ENCODE assay signal across 15 cellular contexts in the genomic region with DNA sequence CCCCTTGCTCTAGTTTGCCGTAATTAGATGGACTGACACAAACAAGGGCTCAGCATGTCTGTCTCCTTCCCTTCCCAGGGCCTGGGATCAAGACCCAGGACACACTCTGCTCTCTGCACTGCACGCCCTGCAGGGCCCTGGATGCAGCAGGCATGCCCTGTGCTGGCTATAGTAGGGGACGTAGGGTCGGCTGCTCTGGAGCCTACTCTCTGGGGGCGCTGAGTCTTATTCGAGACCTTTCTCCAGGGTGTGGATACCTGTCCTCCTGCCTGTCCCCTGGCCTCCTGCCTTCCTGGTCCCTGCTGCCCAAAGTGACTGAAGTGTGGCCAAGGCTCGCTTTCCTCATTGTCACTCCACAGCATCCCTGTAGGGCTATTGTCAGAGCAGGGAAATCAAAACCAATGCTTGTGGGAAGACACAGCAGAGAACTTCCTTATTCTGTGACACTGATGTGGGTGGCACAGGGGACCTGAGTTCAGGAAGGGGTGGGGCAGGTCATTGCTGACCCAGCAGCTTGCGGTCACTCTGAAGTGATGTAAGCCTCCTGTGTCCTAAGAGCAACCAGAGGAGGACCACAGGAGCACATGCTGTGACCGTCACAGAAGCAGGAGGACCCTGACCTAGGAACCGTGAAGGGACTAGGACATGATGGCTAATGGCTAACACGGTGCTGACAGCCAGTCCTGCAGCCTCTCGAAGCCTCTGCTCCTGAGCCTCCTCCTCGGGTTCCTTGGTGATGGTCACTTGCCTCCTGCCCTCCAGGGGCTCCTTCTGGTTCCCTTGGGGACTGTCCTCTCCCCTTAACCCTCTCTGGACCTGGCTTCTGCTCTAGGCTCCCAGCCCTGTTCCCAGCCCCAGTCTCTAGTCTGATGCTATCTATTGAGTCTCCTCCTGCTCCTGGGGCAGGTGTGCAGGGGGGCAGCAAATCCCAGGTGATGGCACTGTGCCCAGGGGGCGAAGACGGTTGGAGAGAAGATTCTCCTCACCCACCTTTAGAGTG. TPM values are rescaled to one million over a fixed set of nuclear protein-coding genes. Genes with fewer than 3 reads are reported as not detected.
DNase-seq lines count a peak whose midpoint lies in the region; ATAC-seq and TF ChIP-seq lines count a peak whose summit lies in the region.
"Had no signal": no experiment of that assay in that cellular context is flagged by ENCODE, and none has a peak within 500 bp of the region (broad histone marks: within the 10 kb centered on the region; RNA-seq: fewer than 3 reads in every experiment).

No MANE protein-coding gene starts in this region.

- H3K9ac ChIP-seq in SK-N-SH = no peak overlapping the region

- no peak overlapping the region for H3K27ac Mint-ChIP-seq in glutamatergic neuron (ENCODE audit: unreplicated experiment)
- H3K27ac Mint-ChIP-seq: activated T-cell treated with anti-CD3 and anti-CD28 coated beads, Interleukin-2, amount 50 U/mL, for 72 hours; immature natural killer cell had no signal

- peak overlapping the region in 1 of 12 donors; percentile 64 for H3K27ac ChIP-seq in heart left ventricle
- no peak overlapping the region for H3K27ac ChIP-seq in SK-N-SH (ENCODE audit: low read depth in 2 of 2, low read length in 1 of 2)
- H3K27ac ChIP-seq: ascending aorta had no signal

- no peak overlapping the region for H3K4me3 Mint-ChIP-seq in glutamatergic neuron (ENCODE audit: unreplicated experiment)
- H3K4me3 Mint-ChIP-seq: activated T-cell treated with anti-CD3 and anti-CD28 coated beads, Interleukin-2, amount 50 U/mL, for 72 hours; immature natural killer cell had no signal

- peaks cover 0 to 17% (median 0%) of the 10 kb centered on the region in 9 donors for H3K27me3 ChIP-seq in heart left ventricle
- no peaks in the 10 kb centered on the region for H3K27me3 ChIP-seq in SK-N-SH (ENCODE audit: insufficient read depth)
- H3K27me3 ChIP-seq: ascending aorta had no signal

- H3K9me3 ChIP-seq in heart left ventricle = no peaks in the 10 kb centered on the region
- H3K9me3 ChIP-seq in SK-N-SH = no peaks in the 10 kb centered on the region
- H3K9me3 ChIP-seq: ascending aorta had no signal

- TF ChIP-seq POLR2A in heart left ventricle (IDR thresholded peaks at IDR 0.05) = no peak

- H3K4me3 ChIP-seq in heart left ventricle (no peak overlapping the region), SK-N-SH (ENCODE audit: low read depth in 2 of 2, low read length in 1 of 2) (no peak overlapping the region)
- H3K4me3 ChIP-seq: ascending aorta had no signal

- H3K4me1 Mint-ChIP-seq in glutamatergic neuron (ENCODE audit: low read depth, unreplicated experiment) = peaks cover 5% of the 10 kb centered on the region

- CTCF ChIA-PET in SK-N-SH (lab: Yijun Ruan, JAX) = no interaction called here

- intact Hi-C loops in heart left ventricle (cut with DNase I) = no loop called here
- intact Hi-C loops in sciatic nerve (cut with DNase I) = no loop called here

- peaks cover 12% of the 10 kb centered on the region for H3K27me3 Mint-ChIP-seq in glutamatergic neuron (ENCODE audit: unreplicated experiment)

- no peak for TF ChIP-seq RAD21 in SK-N-SH (IDR thresholded peaks at IDR 0.05; ENCODE audit: low read length)

- peaks cover 6% of the 10 kb centered on the region for H3K9me3 Mint-ChIP-seq in glutamatergic neuron (ENCODE audit: unreplicated experiment)
- H3K9me3 Mint-ChIP-seq: activated T-cell treated with anti-CD3 and anti-CD28 coated beads, Interleukin-2, amount 50 U/mL, for 72 hours had no signal

- TF ChIP-seq CTCF in GM13976 (IDR thresholded peaks at IDR 0.05; ENCODE audit: borderline replicate concordance, control extremely low read depth, extremely low read depth, insufficient read depth, missing control alignments) (no peak), heart left ventricle (IDR thresholded peaks at IDR 0.05) (no peak), SK-N-SH (IDR thresholded peaks at IDR 0.05) (no peak), glutamatergic neuron (IDR thresholded peaks at IDR 0.05; ENCODE audit: partially characterized antibody, unreplicated experiment) (no peak)

- POLR2A ChIA-PET in SK-N-SH (lab: Yijun Ruan, JAX) = no interaction called here

- H3K36me3 ChIP-seq in heart left ventricle (no peaks in the 10 kb centered on the region), SK-N-SH (replicated peaks in 1 of 2; ENCODE audit: control insufficient read depth in 1 of 2, insufficient read depth in 2 of 2, low read length in 1 of 2) (no peaks in the 10 kb centered on the region)
- H3K36me3 ChIP-seq: ascending aorta had no signal

- in situ Hi-C loops in GM13976 (cut with MboI; ENCODE audit: low sequenced_read_pairs, unreplicated experiment) = no loop called here

- no peak overlapping the region for H2AFZ ChIP-seq in SK-N-SH (ENCODE audit: low read depth)

- H3F3A ChIP-seq in SK-N-SH (replicated peaks; ENCODE audit: insufficient read depth) = no peaks in the 10 kb centered on the region

- TF ChIP-seq EP300 in SK-N-SH (IDR thresholded peaks at IDR 0.05; ENCODE audit: borderline replicate concordance in 1 of 2, low read depth in 1 of 2, low read length in 1 of 2) = no peak

- no peaks in the 10 kb centered on the region for H4K20me1 ChIP-seq in SK-N-SH (ENCODE audit: insufficient read depth)

- WGBS in heart left ventricle, 4 donors = 72 to 78% (median 75%) methylated on average over 10 to 15 of the region's 15 CpGs; no CpG with 5 or more reads in 1 of the 4 donors
- no CpG with 5 or more reads among the region's 15 CpGs for WGBS in SK-N-SH (ENCODE audit: low lambda C conversion rate)

- no peak overlapping the region for H3K4me2 ChIP-seq in SK-N-SH

- H3K79me2 ChIP-seq in SK-N-SH (ENCODE audit: insufficient read depth) = no peaks in the 10 kb centered on the region

- no peaks in the 10 kb centered on the region for H3K9me2 ChIP-seq in SK-N-SH

- DNase-seq in GM13976 (ENCODE audit: low spot score) (peak; percentile 64), RPMI8226 (peak; percentile 84), heart left ventricle (peak in 3 of 5 donors; percentile 37 to 61 (median 48)), sciatic nerve (ENCODE audit: low spot score) (no peak), NCI-H128 (lab: John Stamatoyannopoulos, UW; ENCODE audit: unreplicated experiment) (no peak), SK-N-SH (no peak), glutamatergic neuron (no peak)
- DNase-seq: activated CD4-positive, alpha-beta T cell treated with anti-CD3 and anti-CD28 coated beads for 1 hour; activated T-cell treated with anti-CD3 and anti-CD28 coated beads, Interleukin-2, amount 50 U/mL, for 72 hours; COR-L47; KBM-7; NCI-H1694 treated with DMSO at 0.1 percent for 48 hours had no signal

- ATAC-seq in heart left ventricle (peak; percentile 38 to 81 (median 56)), sciatic nerve (peak; percentile 76), HG03439 (IDR thresholded peaks at IDR 0.05; ENCODE audit: unreplicated experiment) (no peak)

- H3K4me1 ChIP-seq in heart left ventricle = peaks cover 0 to 47% (median 0%) of the 10 kb centered on the region in 12 donors
- no peaks in the 10 kb centered on the region for H3K4me1 ChIP-seq in SK-N-SH (ENCODE audit: control insufficient read depth in 1 of 2, insufficient read depth in 2 of 2, low read depth in 1 of 2, low read length in 1 of 2)
- H3K4me1 ChIP-seq: ascending aorta had no signal

- H3K36me3 Mint-ChIP-seq in glutamatergic neuron (ENCODE audit: unreplicated experiment) = no peaks in the 10 kb centered on the region
- H3K36me3 Mint-ChIP-seq: immature natural killer cell had no signal

TF ChIP-seq in SK-N-SH, 30 proteins besides CTCF, POLR2A, EP300 and RAD21 (continues in another document):
- TF ChIP-seq POLR2AphosphoS5 (IDR thresholded peaks at IDR 0.05; ENCODE audit: low read depth, low read length) = no peak
- TF ChIP-seq SMC3 (IDR thresholded peaks at IDR 0.05; ENCODE audit: low read depth, low read length) = no peak
- no peak for TF ChIP-seq JUND (IDR thresholded peaks at IDR 0.05)

RNA-seq across cellular contexts. Expression of a gene that starts 10.3 kb away (rescaled TPM):
- total RNA-seq in heart left ventricle = 1 to 10 TPM in 3 of 9 donors, under 1 TPM in 3, not detected in 3; 0.36 to 7.7 (median 1.4) TPM
- 1 to 10 TPM in 1 of 2 donors, under 1 TPM in 1; 0.58 to 1.4 TPM for polyA plus RNA-seq in heart left ventricle
- total RNA-seq in sciatic nerve = 9.3 TPM
- not detected in 2 replicates for polyA plus RNA-seq in SK-N-SH (2012; rRNA removed)
- polyA plus RNA-seq in SK-N-SH (2012; cell fraction: cytosol; rRNA removed) = not detected in 2 replicates
- not detected in 2 replicates for polyA plus RNA-seq in SK-N-SH (2012; cell fraction: nucleus; rRNA removed)
- not detected for total RNA-seq in glutamatergic neuron (ENCODE audit: unreplicated experiment)
- total RNA-seq: ascending aorta had no signal
- polyA plus RNA-seq: immature natural killer cell had no signal

RNA-seq across cellular contexts. Expression of a gene that starts 14.4 kb away (rescaled TPM):
- total RNA-seq in heart left ventricle (10 to 100 TPM in 1 of 9 donors, 1 to 10 TPM in 3, under 1 TPM in 3, not detected in 2; 0.49 to 10.3 (median 1.1) TPM), sciatic nerve (2.2 TPM), glutamatergic neuron (ENCODE audit: unreplicated experiment) (not detected)
- polyA plus RNA-seq in heart left ventricle (1 to 10 TPM in 1 of 2 donors, under 1 TPM in 1; 0.85 to 1.0 TPM), SK-N-SH (2012; rRNA removed) (not detected in 2 replicates)
- not detected in 2 replicates for polyA plus RNA-seq in SK-N-SH (2012; cell fraction: cytosol; rRNA removed)
- not detected in 2 replicates for polyA plus RNA-seq in SK-N-SH (2012; cell fraction: nucleus; rRNA removed)

RNA-seq across cellular contexts. Expression of a gene that starts 46.3 kb away (rescaled TPM):
- total RNA-seq in heart left ventricle (10 to 100 TPM in 8 of 9 donors, 1 to 10 TPM in 1; 7.3 to 53.8 (median 26.3) TPM), sciatic nerve (25.1 TPM), glutamatergic neuron (ENCODE audit: unreplicated experiment) (0.71 TPM)
- polyA plus RNA-seq in heart left ventricle (10 to 100 TPM; 12.3 to 24.9 TPM), SK-N-SH (2012; rRNA removed) (11.7 and 12.4 TPM in 2 replicates)
- 11.4 and 13.0 TPM in 2 replicates for polyA plus RNA-seq in SK-N-SH (2012; cell fraction: cytosol; rRNA removed)
- polyA plus RNA-seq in SK-N-SH (2012; cell fraction: nucleus; rRNA removed) = 12.0 and 14.2 TPM in 2 replicates

RNA-seq across cellular contexts. Expression of a gene that starts 53.2 kb away (rescaled TPM):
- total RNA-seq in heart left ventricle = 1 to 10 TPM in 4 of 9 donors, under 1 TPM in 5; 0.20 to 4.7 (median 0.87) TPM
- polyA plus RNA-seq in heart left ventricle = 1 to 10 TPM in 1 of 2 donors, under 1 TPM in 1; 0.80 to 1.4 TPM
- 3.9 TPM for total RNA-seq in sciatic nerve
- 0.21 and 0.37 TPM in 2 replicates for polyA plus RNA-seq in SK-N-SH (2012; rRNA removed)
- 0.06 and 0.14 TPM in 2 replicates for polyA plus RNA-seq in SK-N-SH (2012; cell fraction: cytosol; rRNA removed)
- 0.87 and 0.88 TPM in 2 replicates for polyA plus RNA-seq in SK-N-SH (2012; cell fraction: nucleus; rRNA removed)
- total RNA-seq in glutamatergic neuron (ENCODE audit: unreplicated experiment) = 0.64 TPM

Comparison
In these comparisons a context has a peak if more than half of its experiments do, and no peak if none do; other contexts are left out.
1. DNase-seq: peak in GM13976 (single experiment), RPMI8226 (single experiment) and heart left ventricle (3 of 5); none in sciatic nerve (single experiment), NCI-H128 (single experiment), SK-N-SH (single experiment) and glutamatergic neuron (single experiment).